22 cellular contexts compared by ENCODE assay signal in genomic region chr1:184865831-184866230, GRCh38.
DNase-seq lines count a peak whose midpoint lies in the region; ATAC-seq and TF ChIP-seq lines count a peak whose summit lies in the region.
"Had no signal": no experiment of that assay in that cellular context is flagged by ENCODE, and none has a peak within 500 bp of the region (broad histone marks: within the 10 kb centered on the region; RNA-seq: fewer than 3 reads in every experiment).

No MANE protein-coding gene starts in this region.

- H3K4me1 Mint-ChIP-seq in activated T-cell treated with anti-CD3 and anti-CD28 coated beads, Interleukin-2, amount 50 U/mL, for 72 hours (ENCODE audit: low read depth), result peaks cover 57% of the 10 kb centered on the region
- peaks cover 42% of the 10 kb centered on the region for H3K4me1 Mint-ChIP-seq in activated CD8-positive, alpha-beta T cell treated with anti-CD3 and anti-CD28 coated beads for 36 hours (ENCODE audit: low read depth)

- H3K4me3 Mint-ChIP-seq in activated T-cell treated with anti-CD3 and anti-CD28 coated beads, Interleukin-2, amount 50 U/mL, for 72 hours, result peak overlapping the region; percentile 11 to 90
- peak overlapping the region; percentile 5 for H3K4me3 Mint-ChIP-seq in activated CD8-positive, alpha-beta T cell treated with anti-CD3 and anti-CD28 coated beads for 36 hours
- H3K4me3 Mint-ChIP-seq: dendritic cell treated with granulocyte-macrophage colony-stimulating factor and Interleukin-4, amounts not matched to agents 40 ng/mL and 50 ng/mL, for 4 days; GM23338 had no signal

- peak overlapping the region; percentile 65 for H3K27ac Mint-ChIP-seq in activated T-cell treated with anti-CD3 and anti-CD28 coated beads, Interleukin-2, amount 50 U/mL, for 72 hours
- peak overlapping the region; percentile 94 for H3K27ac Mint-ChIP-seq in activated CD8-positive, alpha-beta T cell treated with anti-CD3 and anti-CD28 coated beads for 36 hours
- H3K27ac Mint-ChIP-seq: dendritic cell treated with granulocyte-macrophage colony-stimulating factor and Interleukin-4, amounts not matched to agents 40 ng/mL and 50 ng/mL, for 4 days; GM23338 had no signal

- H3K36me3 Mint-ChIP-seq in activated T-cell treated with anti-CD3 and anti-CD28 coated beads, Interleukin-2, amount 50 U/mL, for 72 hours (ENCODE audit: insufficient read depth in 2 of 2), result peaks cover 8 to 14% of the 10 kb centered on the region in 2 donors
- peaks cover 9% of the 10 kb centered on the region for H3K36me3 Mint-ChIP-seq in activated CD8-positive, alpha-beta T cell treated with anti-CD3 and anti-CD28 coated beads for 36 hours (ENCODE audit: low read depth)

- H3K27me3 Mint-ChIP-seq in activated T-cell treated with anti-CD3 and anti-CD28 coated beads, Interleukin-2, amount 50 U/mL, for 72 hours (ENCODE audit: low read depth), result peaks cover 10% of the 10 kb centered on the region
- peaks cover 4% of the 10 kb centered on the region for H3K27me3 Mint-ChIP-seq in activated CD8-positive, alpha-beta T cell treated with anti-CD3 and anti-CD28 coated beads for 36 hours
- H3K27me3 Mint-ChIP-seq: dendritic cell treated with granulocyte-macrophage colony-stimulating factor and Interleukin-4, amounts not matched to agents 40 ng/mL and 50 ng/mL, for 4 days had no signal

- POLR2A ChIA-PET in activated CD8-positive, alpha-beta T cell treated with anti-CD3 and anti-CD28 coated beads for 36 hours (lab: Charles Lee), result interaction anchor here (1.2 to 1.8 kb wide), 2 partner anchors 16 to 26 kb away, joined by 4 to 10 read pairs; no protein-coding TSS in a partner anchor

- intact Hi-C loops in activated CD8-positive, alpha-beta T cell treated with anti-CD3 and anti-CD28 coated beads for 36 hours (cut with micrococcal nuclease), result loop anchor here (2.0 kb wide), 2 partner anchors 17 to 25 kb away; no protein-coding TSS in a partner anchor
- intact Hi-C loops in vagina (cut with DNase I), result no loop called here

- CTCF ChIA-PET in activated CD8-positive, alpha-beta T cell treated with anti-CD3 and anti-CD28 coated beads for 36 hours (lab: Charles Lee), result interaction anchor here (1.2 to 1.3 kb wide), 2 partner anchors 59 to 107 kb away, joined by 3 to 5 read pairs; no protein-coding TSS in a partner anchor

- H3K9me3 Mint-ChIP-seq in activated T-cell treated with anti-CD3 and anti-CD28 coated beads, Interleukin-2, amount 50 U/mL, for 72 hours, result no peaks in the 10 kb centered on the region
- peaks cover 2% of the 10 kb centered on the region for H3K9me3 Mint-ChIP-seq in activated CD8-positive, alpha-beta T cell treated with anti-CD3 and anti-CD28 coated beads for 36 hours
- H3K9me3 Mint-ChIP-seq: dendritic cell treated with granulocyte-macrophage colony-stimulating factor and Interleukin-4, amounts not matched to agents 40 ng/mL and 50 ng/mL, for 4 days; GM23338 had no signal

- ATAC-seq in activated T-cell treated with anti-CD3 and anti-CD28 coated beads, Interleukin-2, amount 50 U/mL, for 72 hours (replicated peaks in 1 of 2), result no peak
- ATAC-seq in activated CD8-positive, alpha-beta T cell treated with anti-CD3 and anti-CD28 coated beads for 36 hours, result no peak
- ATAC-seq in foreskin keratinocyte, result no peak
- ATAC-seq: gastrocnemius medialis, GM23338, Right ventricle myocardium inferior had no signal

- DNase-seq in activated T-cell treated with anti-CD3 and anti-CD28 coated beads, Interleukin-2, amount 50 U/mL, for 72 hours, result no peak
- no peak for DNase-seq in activated T-cell treated with anti-CD3 and anti-CD28 coated beads, Interleukin-2, amount 50 U/mL, for 48 hours
- no peak for DNase-seq in activated CD8-positive, alpha-beta T cell treated with anti-CD3 and anti-CD28 coated beads for 36 hours
- no peak for DNase-seq in foreskin keratinocyte
- no peak for DNase-seq in vagina (ENCODE audit: extremely low spot score in 2 of 2)
- no peak for DNase-seq in cerebellum (ENCODE audit: low spot score)
- no peak for DNase-seq in NCI-H128 (lab: John Stamatoyannopoulos, UW; ENCODE audit: unreplicated experiment)
- no peak for DNase-seq in DMS114 treated with DMSO at 0.1 percent for 48 hours (lab: John Stamatoyannopoulos, UW; ENCODE audit: unreplicated experiment)
- DNase-seq: ACHN; activated CD8-positive, alpha-beta memory T cell treated with anti-CD3 and anti-CD28 coated beads for 24 hours; gastrocnemius medialis; IMR-90; mammary epithelial cell; MG63; NCI-H1436; NCI-H69; stimulated activated CD4-positive, alpha-beta T cell treated with anti-CD3 and anti-CD28 coated beads, Interleukin-12 subunit alpha, Interleukin-12 subunit beta, amount 100 ng/mL, for 4 hours had no signal

- H3K9me3 ChIP-seq in vagina, result no peaks in the 10 kb centered on the region
- H3K9me3 ChIP-seq: gastrocnemius medialis, MG63, suprapubic skin had no signal

- H3K27ac ChIP-seq in foreskin keratinocyte, result peak overlapping the region; percentile 12
- peak overlapping the region; percentile 15 for H3K27ac ChIP-seq in vagina
- H3K27ac ChIP-seq: C4-2B, gastrocnemius medialis had no signal

- no peak for TF ChIP-seq POLR2A in vagina (IDR thresholded peaks at IDR 0.05)

- H3K36me3 ChIP-seq in vagina, result no peaks in the 10 kb centered on the region
- H3K36me3 ChIP-seq: gastrocnemius medialis, MG63, suprapubic skin had no signal

- peaks cover 14% of the 10 kb centered on the region for H3K4me1 ChIP-seq in foreskin keratinocyte
- H3K4me1 ChIP-seq in vagina, result peaks cover 25% of the 10 kb centered on the region

- H3K27me3 ChIP-seq in foreskin keratinocyte, result peaks cover 2% of the 10 kb centered on the region
- no peaks in the 10 kb centered on the region for H3K27me3 ChIP-seq in vagina
- H3K27me3 ChIP-seq: gastrocnemius medialis, MG63, suprapubic skin had no signal

- no peak for TF ChIP-seq CTCF in activated CD8-positive, alpha-beta T cell treated with anti-CD3 and anti-CD28 coated beads for 36 hours (IDR thresholded peaks at IDR 0.05)
- TF ChIP-seq CTCF in foreskin keratinocyte (conservative IDR thresholded peaks at IDR 0.05), result no peak
- no peak for TF ChIP-seq CTCF in vagina (IDR thresholded peaks at IDR 0.05)

- H3K4me3 ChIP-seq in vagina, result no peak overlapping the region
- H3K4me3 ChIP-seq: gastrocnemius medialis, GM23338, MG63, suprapubic skin had no signal
